Comparison of ENCODE assay signal across 11 cellular contexts in genomic region chr16:2252806-2253148, GRCh38. TPM values are rescaled to one million over a fixed set of nuclear protein-coding genes. Genes with fewer than 3 reads are reported as not detected.
DNase-seq lines count a peak whose midpoint lies in the region; ATAC-seq, FAIRE-seq and TF ChIP-seq lines count a peak whose summit lies in the region.
"Had no signal": no experiment of that assay in that cellular context is flagged by ENCODE, and none has a peak within 500 bp of the region (broad histone marks: within the 10 kb centered on the region; RNA-seq: fewer than 3 reads in every experiment).

No MANE protein-coding gene starts in this region.

- H3K4me1 Mint-ChIP-seq in activated T-helper 2 cell treated with anti-CD3 and anti-CD28 coated beads, Interferon-gamma antibody, Interleukin-2, Interleukin-4, amounts not matched to agents 10 μg/mL and 5 μg/mL and 100 μg/mL, durations not matched to agents 14 hours and 24 hours and 36 hours (ENCODE audit: low read depth), result peaks cover 1% of the 10 kb centered on the region
- no peaks in the 10 kb centered on the region for H3K4me1 Mint-ChIP-seq in nephron

- no peak for TF ChIP-seq CTCF in nephron (IDR thresholded peaks at IDR 0.05; ENCODE audit: unreplicated experiment in 3 of 3)

- H3K27ac Mint-ChIP-seq in activated T-helper 2 cell treated with anti-CD3 and anti-CD28 coated beads, Interferon-gamma antibody, Interleukin-2, Interleukin-4, amounts not matched to agents 10 μg/mL and 5 μg/mL and 100 μg/mL, durations not matched to agents 14 hours and 24 hours and 36 hours, result peak overlapping the region; percentile 49
- H3K27ac Mint-ChIP-seq in nephron, result peak overlapping the region in 1 of 3 experiments; percentile 81

- H3K9me3 Mint-ChIP-seq in activated T-helper 2 cell treated with anti-CD3 and anti-CD28 coated beads, Interferon-gamma antibody, Interleukin-2, Interleukin-4, amounts not matched to agents 10 μg/mL and 5 μg/mL and 100 μg/mL, durations not matched to agents 14 hours and 24 hours and 36 hours, result no peaks in the 10 kb centered on the region
- H3K9me3 Mint-ChIP-seq in nephron, result no peaks in the 10 kb centered on the region

- DNase-seq in DMS53 (lab: John Stamatoyannopoulos, UW) (peak; percentile 34), DMS53 treated with DMSO at 0.1 percent for 48 hours (lab: John Stamatoyannopoulos, UW; ENCODE audit: unreplicated experiment) (no peak), HTR-8/SVneo (ENCODE audit: insufficient read length, low spot score) (no peak), nucleus accumbens (lab: John Stamatoyannopoulos, UW) (no peak), HCEC 1CT (no peak)
- DNase-seq in activated T-helper 2 cell treated with anti-CD3 and anti-CD28 coated beads, Interferon-gamma antibody, Interleukin-2, Interleukin-4, amounts not matched to agents 10 μg/mL and 5 μg/mL and 100 μg/mL, durations not matched to agents 14 hours and 24 hours and 36 hours (ENCODE audit: low spot score), result no peak
- DNase-seq: 8988T; DND-41; effector CD4-positive, alpha-beta T cell had no signal

- intact Hi-C loops in activated T-helper 2 cell treated with anti-CD3 and anti-CD28 coated beads, Interferon-gamma antibody, Interleukin-2, Interleukin-4, amounts not matched to agents 10 μg/mL and 5 μg/mL and 100 μg/mL, durations not matched to agents 14 hours and 24 hours and 36 hours (cut with micrococcal nuclease), result loop anchor here (10.0 kb wide), 1 partner anchor 228 kb away; the partner anchor contains the start of gene NHERF2

- peak; percentile 67 for FAIRE-seq in HTR-8/SVneo (lab: Jason Lieb, UNC)

- peaks cover 50% of the 10 kb centered on the region for H3K36me3 Mint-ChIP-seq in activated T-helper 2 cell treated with anti-CD3 and anti-CD28 coated beads, Interferon-gamma antibody, Interleukin-2, Interleukin-4, amounts not matched to agents 10 μg/mL and 5 μg/mL and 100 μg/mL, durations not matched to agents 14 hours and 24 hours and 36 hours (ENCODE audit: low read depth)
- H3K36me3 Mint-ChIP-seq in nephron (ENCODE audit: low read depth), result peaks cover 44% of the 10 kb centered on the region

- H3K27me3 Mint-ChIP-seq in activated T-helper 2 cell treated with anti-CD3 and anti-CD28 coated beads, Interferon-gamma antibody, Interleukin-2, Interleukin-4, amounts not matched to agents 10 μg/mL and 5 μg/mL and 100 μg/mL, durations not matched to agents 14 hours and 24 hours and 36 hours (ENCODE audit: low read depth), result no peaks in the 10 kb centered on the region
- no peaks in the 10 kb centered on the region for H3K27me3 Mint-ChIP-seq in nephron (ENCODE audit: low read depth)

- ATAC-seq in HG03097 (IDR thresholded peaks at IDR 0.05; ENCODE audit: low FRiP score, unreplicated experiment), result no peak

- no peak overlapping the region for H3K4me3 Mint-ChIP-seq in activated T-helper 2 cell treated with anti-CD3 and anti-CD28 coated beads, Interferon-gamma antibody, Interleukin-2, Interleukin-4, amounts not matched to agents 10 μg/mL and 5 μg/mL and 100 μg/mL, durations not matched to agents 14 hours and 24 hours and 36 hours (ENCODE audit: low read depth)
- H3K4me3 Mint-ChIP-seq in nephron, result peak overlapping the region; percentile 31 to 73 (median 63)

RNA-seq across cellular contexts. Expression of gene ECI1, which starts 1.4 kb away (rescaled TPM):
- 40.4 and 45.1 TPM in 2 replicates for total RNA-seq in activated T-helper 2 cell treated with anti-CD3 and anti-CD28 coated beads, Interferon-gamma antibody, Interleukin-2, Interleukin-4, amounts not matched to agents 10 μg/mL and 5 μg/mL and 100 μg/mL, durations not matched to agents 14 hours and 24 hours and 36 hours

RNA-seq across cellular contexts. Expression of gene RNPS1, which starts 15.1 kb away (rescaled TPM):
- total RNA-seq in activated T-helper 2 cell treated with anti-CD3 and anti-CD28 coated beads, Interferon-gamma antibody, Interleukin-2, Interleukin-4, amounts not matched to agents 10 μg/mL and 5 μg/mL and 100 μg/mL, durations not matched to agents 14 hours and 24 hours and 36 hours, result 369 TPM in 2 replicates

RNA-seq across cellular contexts. Expression of gene DNASE1L2, which starts 16.5 kb away (rescaled TPM):
- total RNA-seq in activated T-helper 2 cell treated with anti-CD3 and anti-CD28 coated beads, Interferon-gamma antibody, Interleukin-2, Interleukin-4, amounts not matched to agents 10 μg/mL and 5 μg/mL and 100 μg/mL, durations not matched to agents 14 hours and 24 hours and 36 hours, result 1.7 and 2.2 TPM in 2 replicates

RNA-seq across cellular contexts. Expression of gene E4F1, which starts 29.4 kb away (rescaled TPM):
- total RNA-seq in activated T-helper 2 cell treated with anti-CD3 and anti-CD28 coated beads, Interferon-gamma antibody, Interleukin-2, Interleukin-4, amounts not matched to agents 10 μg/mL and 5 μg/mL and 100 μg/mL, durations not matched to agents 14 hours and 24 hours and 36 hours, result 29.3 and 30.0 TPM in 2 replicates

RNA-seq across cellular contexts. Expression of gene PGP, which starts 38.1 kb away (rescaled TPM):
- total RNA-seq in activated T-helper 2 cell treated with anti-CD3 and anti-CD28 coated beads, Interferon-gamma antibody, Interleukin-2, Interleukin-4, amounts not matched to agents 10 μg/mL and 5 μg/mL and 100 μg/mL, durations not matched to agents 14 hours and 24 hours and 36 hours, result 36.1 and 37.7 TPM in 2 replicates
